ENCODE assay signal across 8 cellular contexts in genomic region chr12:105330938-105331804, GRCh38. TPM values are rescaled to one million over a fixed set of nuclear protein-coding genes. Genes with fewer than 3 reads are reported as not detected.
DNase-seq lines count a peak whose midpoint lies in the region; ATAC-seq and TF ChIP-seq lines count a peak whose summit lies in the region.

No MANE protein-coding gene starts in this region.

- WGBS in esophagus muscularis mucosa = 13% methylated on average over 17 of the region's 46 CpGs

- no peaks in the 10 kb centered on the region for H3K27me3 Mint-ChIP-seq in activated CD4-positive, alpha-beta memory T cell treated with anti-CD3 and anti-CD28 coated beads, Interleukin-2, amount 10 ng/mL, durations not matched to agents 7 days and 5 days

- peak overlapping the region; percentile 71 for H3K4me2 ChIP-seq in KMS-11

- peaks cover 2% of the 10 kb centered on the region for H3K9me3 Mint-ChIP-seq in activated CD4-positive, alpha-beta memory T cell treated with anti-CD3 and anti-CD28 coated beads, Interleukin-2, amount 10 ng/mL, durations not matched to agents 7 days and 5 days

- peaks cover 8% of the 10 kb centered on the region; the same call in 1 of the 2 replicates for H3K79me2 ChIP-seq in KMS-11 (ENCODE audit: insufficient read depth, low read depth)

- TF ChIP-seq POLR2A in esophagus muscularis mucosa (IDR thresholded peaks at IDR 0.05; ENCODE audit: low read depth) = no peak

- ATAC-seq in GM19023 (IDR thresholded peaks at IDR 0.05; ENCODE audit: unreplicated experiment) = peak; percentile 18
- ATAC-seq in GM21381 (IDR thresholded peaks at IDR 0.05; ENCODE audit: unreplicated experiment) = no peak

- POLR2A ChIA-PET in activated CD4-positive, alpha-beta memory T cell treated with anti-CD3 and anti-CD28 coated beads, Interleukin-2, amount 10 ng/mL, durations not matched to agents 7 days and 5 days (lab: Charles Lee) = interaction anchor here (0.6 to 5.2 kb wide), 18 partner anchors 12 to 1396 kb away, joined by 3 to 41 read pairs (median 5); partner anchors contain the start of genes APPL2, EID3 and WASHC4

- DNase-seq in Ammon's horn (ENCODE audit: low spot score) (peak; percentile 27), esophagus muscularis mucosa (ENCODE audit: extremely low spot score) (peak; percentile 81), midbrain (lab: John Stamatoyannopoulos, UW) (no peak)
- DNase-seq in activated CD4-positive, alpha-beta memory T cell treated with anti-CD3 and anti-CD28 coated beads, Interleukin-2, amount 10 ng/mL, durations not matched to agents 7 days and 5 days = peak; percentile 52

- peak overlapping the region; percentile 12; the same call in 1 of the 2 replicates for H3K9ac ChIP-seq in KMS-11

- TF ChIP-seq CTCF in KMS-11 (conservative IDR thresholded peaks at IDR 0.05; ENCODE audit: low read depth, low read length) (no peak), esophagus muscularis mucosa (IDR thresholded peaks at IDR 0.05) (peak in 1 of 3 experiments; percentile 3)

- H3K4me1 ChIP-seq in KMS-11 (ENCODE audit: low read depth, poor library complexity, severe bottlenecking) (peaks cover 14% of the 10 kb centered on the region), esophagus muscularis mucosa (peaks cover 7 to 23% (median 18%) of the 10 kb centered on the region in 4 donors), neuron (ENCODE audit: insufficient read depth, low read length) (peaks cover 25% of the 10 kb centered on the region)

- H3K27me3 ChIP-seq in KMS-11 (ENCODE audit: insufficient read depth, low read depth) (no peaks in the 10 kb centered on the region), esophagus muscularis mucosa (peaks cover 0 to 21% (median 0%) of the 10 kb centered on the region in 4 donors), neuron (ENCODE audit: insufficient read depth, low read length) (peaks cover 8% of the 10 kb centered on the region)

- H4K20me1 ChIP-seq in KMS-11 (ENCODE audit: insufficient read depth) = no peaks in the 10 kb centered on the region

- peaks cover 44% of the 10 kb centered on the region for H3K36me3 Mint-ChIP-seq in activated CD4-positive, alpha-beta memory T cell treated with anti-CD3 and anti-CD28 coated beads, Interleukin-2, amount 10 ng/mL, durations not matched to agents 7 days and 5 days (ENCODE audit: low read depth)

- H3K9me3 ChIP-seq in esophagus muscularis mucosa (no peaks in the 10 kb centered on the region), neuron (ENCODE audit: low read length) (no peaks in the 10 kb centered on the region)

- peak overlapping the region; percentile 90 for H3K4me3 Mint-ChIP-seq in activated CD4-positive, alpha-beta memory T cell treated with anti-CD3 and anti-CD28 coated beads, Interleukin-2, amount 10 ng/mL, durations not matched to agents 7 days and 5 days

- CTCF ChIA-PET in activated CD4-positive, alpha-beta memory T cell treated with anti-CD3 and anti-CD28 coated beads, Interleukin-2, amount 10 ng/mL, durations not matched to agents 7 days and 5 days (lab: Charles Lee) = interaction anchor here (0.9 to 3.3 kb wide), 3 partner anchors 10 to 95 kb away, joined by 3 to 14 read pairs (median 5); partner anchors contain the start of gene APPL2

- H3K4me1 Mint-ChIP-seq in activated CD4-positive, alpha-beta memory T cell treated with anti-CD3 and anti-CD28 coated beads, Interleukin-2, amount 10 ng/mL, durations not matched to agents 7 days and 5 days = peaks cover 83% of the 10 kb centered on the region

- peak overlapping the region; percentile 86 for H3K27ac Mint-ChIP-seq in activated CD4-positive, alpha-beta memory T cell treated with anti-CD3 and anti-CD28 coated beads, Interleukin-2, amount 10 ng/mL, durations not matched to agents 7 days and 5 days

- H3K36me3 ChIP-seq in KMS-11 (ENCODE audit: insufficient read depth) (no peaks in the 10 kb centered on the region), esophagus muscularis mucosa (no peaks in the 10 kb centered on the region), neuron (ENCODE audit: insufficient read depth, low read length) (no peaks in the 10 kb centered on the region)

- no peak for TF ChIP-seq EP300 in esophagus muscularis mucosa (IDR thresholded peaks at IDR 0.05)

- H2AFZ ChIP-seq in KMS-11 (ENCODE audit: low read depth) (peak overlapping the region; percentile 59), neuron (ENCODE audit: low read depth, low read length) (peak overlapping the region; percentile 3)

- H3K27ac ChIP-seq in KMS-11 (no peak overlapping the region), esophagus muscularis mucosa (replicated peaks in 1 of 4) (peak overlapping the region in 3 of 4 donors; percentile 23 to 40 (median 36))

- H3K4me3 ChIP-seq in KMS-11 (IDR thresholded peaks at IDR 0.05; ENCODE audit: insufficient read depth, low read depth, low read length) (no peak overlapping the region), esophagus muscularis mucosa (peak overlapping the region; percentile 72 to 78 (median 72)), neuron (ENCODE audit: low read length) (peak overlapping the region; percentile 52)

- intact Hi-C loops in esophagus muscularis mucosa (cut with DNase I) = no loop called here

RNA-seq across cellular contexts. Expression of gene C12orf75, which starts 0.7 kb away (rescaled TPM):
- total RNA-seq in activated CD4-positive, alpha-beta memory T cell treated with anti-CD3 and anti-CD28 coated beads, Interleukin-2, amount 10 ng/mL, durations not matched to agents 7 days and 5 days = 100 to 1,000 TPM; 288 to 312 TPM
- total RNA-seq in esophagus muscularis mucosa = 1 to 10 TPM in 3 of 4 donors, under 1 TPM in 1; 0.83 to 3.1 (median 2.8) TPM

Comparison
In these comparisons a context has a peak if more than half of its experiments do, and no peak if none do; other contexts are left out.
1. RNA of gene C12orf75, which starts 0.7 kb away (total RNA-seq): 288 to 312 TPM in activated CD4-positive, alpha-beta memory T cell treated with anti-CD3 and anti-CD28 coated beads, Interleukin-2, amount 10 ng/mL, durations not matched to agents 7 days and 5 days; 0.83 to 3.1 TPM in esophagus muscularis mucosa; every median in the first group is over 10 times any median in the second.